Comparison of ENCODE assay signal across 27 cellular contexts in the genomic region with DNA sequence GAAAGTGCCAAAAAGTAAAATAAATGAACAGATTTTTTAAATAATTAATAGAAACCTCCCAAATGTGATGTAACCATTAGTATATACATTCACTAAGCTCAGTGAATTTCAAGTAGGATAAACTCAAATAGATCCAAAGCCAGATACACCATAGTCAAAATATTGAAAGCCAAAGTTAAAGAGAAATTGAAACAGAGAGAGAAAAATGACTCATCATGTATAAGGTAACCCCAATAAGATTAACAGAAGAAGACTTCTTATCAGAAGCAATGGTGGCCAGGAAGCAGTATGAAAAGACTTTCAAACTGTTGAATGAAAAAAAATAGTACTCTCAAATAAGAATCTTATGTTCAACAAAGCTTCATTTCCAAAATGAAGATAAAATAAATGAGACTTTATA.
DNase-seq lines count a peak whose midpoint lies in the region; ATAC-seq, FAIRE-seq and TF ChIP-seq lines count a peak whose summit lies in the region.
"Had no signal": no experiment of that assay in that cellular context is flagged by ENCODE, and none has a peak within 500 bp of the region (broad histone marks: within the 10 kb centered on the region; RNA-seq: fewer than 3 reads in every experiment).

No MANE protein-coding gene starts in this region.

- no peak for DNase-seq in D721Med (ENCODE audit: insufficient read length, low spot score)
- no peak for DNase-seq in SKM-1 treated with dmso at 0.1 percent for 144 hours (lab: John Stamatoyannopoulos, UW; ENCODE audit: unreplicated experiment)
- DNase-seq: activated B cell treated with CpG ODN at 0.5 μM for 24 hours; activated CD4-positive, alpha-beta T cell treated with anti-CD3 and anti-CD28 coated beads, Interleukin-2, amount 10 ng/mL, durations not matched to agents 7 days and 5 days; activated gamma-delta T cell treated with Interleukin-2 at 50 U/mL for 16 hours; activated T-cell treated with anti-CD3 and anti-CD28 coated beads, Interleukin-2, amount 50 U/mL, for 1 hour; effector CD8-positive, alpha-beta T cell; EL; HCEC 1CT; hypothalamus; immature natural killer cell; Kasumi-1; MV-4-11; NCI-H1436 treated with DMSO at 0.1 percent for 48 hours; NCI-H2081 treated with DMSO at 0.1 percent for 48 hours; NCI-H774; sigmoid colon; stimulated activated CD4-positive, alpha-beta T cell treated with anti-CD3 and anti-CD28 coated beads, Interleukin-12 subunit alpha, Interleukin-12 subunit beta, amount 100 ng/mL, for 4 hours; stimulated activated CD4-positive, alpha-beta T cell treated with anti-CD3 and anti-CD28 coated beads, Interleukin-2, amount 100 ng/mL, for 48 hours; stomach; T-helper 9 cell had no signal

- ATAC-seq in GM18909 (IDR thresholded peaks at IDR 0.05; ENCODE audit: poor library complexity, unreplicated experiment) (peak; percentile 68), HG02610 (IDR thresholded peaks at IDR 0.05; ENCODE audit: unreplicated experiment) (peak; percentile 59), HG03460 (IDR thresholded peaks at IDR 0.05; ENCODE audit: unreplicated experiment) (peak; percentile 70), GM18907 (IDR thresholded peaks at IDR 0.05; ENCODE audit: unreplicated experiment) (no peak)
- ATAC-seq: HepG2 had no signal

- TF ChIP-seq CTCF in D721Med (IDR thresholded peaks at IDR 0.05; ENCODE audit: insufficient read depth, missing control alignments) = no peak

- FAIRE-seq in islet of Langerhans (lab: Jason Lieb, UNC) (peak; percentile 27), D721Med (lab: Jason Lieb, UNC) (no peak)
- FAIRE-seq: HepG2 had no signal
